Comparison of ENCODE assay signal across 11 cellular contexts in the genomic region with DNA sequence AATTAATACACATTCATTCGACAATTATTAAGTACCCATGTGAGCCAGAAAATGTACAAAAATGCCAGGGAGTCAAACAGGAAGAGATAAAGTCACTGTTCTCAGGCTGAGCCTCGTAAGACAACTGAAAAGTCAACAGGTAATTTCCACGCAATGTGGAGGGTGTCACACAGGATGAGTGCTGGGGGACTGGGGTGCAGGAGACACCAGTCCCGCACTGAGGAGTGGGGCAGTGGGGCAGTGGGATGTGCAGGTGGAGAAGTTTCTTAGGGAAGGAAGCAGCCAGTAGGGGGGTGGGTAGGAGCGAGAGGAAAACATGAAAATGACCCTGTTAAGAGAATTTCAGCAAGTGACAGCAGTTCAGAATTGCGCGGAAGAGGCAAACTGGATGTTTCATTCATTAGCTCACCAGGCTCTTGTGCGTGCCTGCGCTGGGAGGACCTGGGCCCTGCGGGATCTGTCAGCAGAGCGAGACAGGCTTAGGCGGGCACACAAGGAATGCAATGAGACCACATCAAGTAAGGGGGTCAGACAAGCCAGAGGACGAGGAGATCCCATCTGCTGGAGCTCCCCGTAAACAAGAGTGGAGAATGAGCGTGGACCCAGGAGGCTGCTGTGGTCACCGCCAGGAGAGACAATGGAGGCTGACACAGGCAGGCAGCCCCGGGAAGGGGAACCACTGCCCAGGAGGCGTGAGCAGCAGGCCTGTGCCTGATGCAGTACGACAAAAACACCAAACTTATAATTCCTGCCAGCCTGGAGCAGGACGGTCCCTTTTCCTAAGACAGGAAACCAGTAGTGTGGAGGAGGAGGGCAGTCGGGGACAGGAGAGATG. TPM values are rescaled to one million over a fixed set of nuclear protein-coding genes. Genes with fewer than 3 reads are reported as not detected.
DNase-seq lines count a peak whose midpoint lies in the region; ATAC-seq and TF ChIP-seq lines count a peak whose summit lies in the region.
"Had no signal": no experiment of that assay in that cellular context is flagged by ENCODE, and none has a peak within 500 bp of the region (broad histone marks: within the 10 kb centered on the region; RNA-seq: fewer than 3 reads in every experiment).

No MANE protein-coding gene starts in this region.

- DNase-seq in MCF 10A (ENCODE audit: unreplicated experiment) (no peak), breast epithelium (ENCODE audit: low spot score in 2 of 2) (no peak), memory B cell (ENCODE audit: low spot score in 2 of 2) (no peak), substantia nigra (lab: John Stamatoyannopoulos, UW) (peak in 26 of 49 donors; percentile 35 to 77 (median 56))
- DNase-seq in activated naive CD8-positive, alpha-beta T cell treated with anti-CD3 and anti-CD28 coated beads, Interleukin-2, amount 10 ng/mL, durations not matched to agents 7 days and 5 days, result no peak
- no peak for DNase-seq in activated effector memory CD4-positive, alpha-beta T cell treated with anti-CD3 and anti-CD28 coated beads, Interleukin-2, amount 50 U/mL, for 16 hours
- DNase-seq in stimulated activated CD4-positive, alpha-beta T cell treated with anti-CD3 and anti-CD28 coated beads, Interleukin-1b, Interleukin-23, amount 100 ng/mL, for 48 hours, result no peak
- DNase-seq: cerebellar nuclear complex; NCI-H2081; stimulated activated CD4-positive, alpha-beta T cell treated with anti-CD3 and anti-CD28 coated beads, Interleukin-15, amount 100 ng/mL, for 24 hours had no signal

- H3K4me1 Mint-ChIP-seq in MCF 10A (ENCODE audit: insufficient read depth, unreplicated experiment), result peaks cover 56% of the 10 kb centered on the region
- H3K4me1 Mint-ChIP-seq in activated naive CD8-positive, alpha-beta T cell treated with anti-CD3 and anti-CD28 coated beads, Interleukin-2, amount 10 ng/mL, durations not matched to agents 7 days and 5 days, result peaks cover 38% of the 10 kb centered on the region
- peaks cover 40% of the 10 kb centered on the region for H3K4me1 Mint-ChIP-seq in memory B cell

- no peaks in the 10 kb centered on the region for H3K27me3 ChIP-seq in breast epithelium

- CTCF ChIA-PET in MCF 10A (lab: Yijun Ruan, JAX), result interaction anchor here (0.5 kb wide), 1 partner anchor 809 kb away, joined by 4 read pairs; no protein-coding TSS in a partner anchor

- no TSS peak for BruUV-seq in MCF 10A (replicated peaks; lab: Mats Ljungman, UMichigan)

- POLR2A ChIA-PET in MCF 10A (lab: Yijun Ruan, JAX), result interaction anchor here (0.6 kb wide), 1 partner anchor 14 kb away, joined by 3 read pairs; no protein-coding TSS in a partner anchor
- POLR2A ChIA-PET in activated naive CD8-positive, alpha-beta T cell treated with anti-CD3 and anti-CD28 coated beads, Interleukin-2, amount 10 ng/mL, durations not matched to agents 7 days and 5 days (lab: Charles Lee), result interaction anchor here (1.1 to 1.4 kb wide), 2 partner anchors 21 to 28 kb away, joined by 4 to 9 read pairs; a partner anchor contains a TSS

- no peaks in the 10 kb centered on the region for H3K27me3 Mint-ChIP-seq in MCF 10A (ENCODE audit: insufficient read depth, unreplicated experiment)
- no peaks in the 10 kb centered on the region for H3K27me3 Mint-ChIP-seq in activated naive CD8-positive, alpha-beta T cell treated with anti-CD3 and anti-CD28 coated beads, Interleukin-2, amount 10 ng/mL, durations not matched to agents 7 days and 5 days
- H3K27me3 Mint-ChIP-seq in memory B cell, result no peaks in the 10 kb centered on the region

- intact Hi-C loops in MCF 10A (cut with micrococcal nuclease) (no loop called here), breast epithelium (cut with DNase I; ENCODE audit: low total_unique reads) (no loop called here)

- TF ChIP-seq CTCF in MCF 10A (IDR thresholded peaks at IDR 0.05; ENCODE audit: unreplicated experiment) (no peak), breast epithelium (IDR thresholded peaks at IDR 0.05) (no peak)

- H3K36me3 Mint-ChIP-seq in MCF 10A (ENCODE audit: insufficient read depth, unreplicated experiment) (peaks cover 6% of the 10 kb centered on the region), memory B cell (peaks cover 4% of the 10 kb centered on the region)
- H3K36me3 Mint-ChIP-seq in activated naive CD8-positive, alpha-beta T cell treated with anti-CD3 and anti-CD28 coated beads, Interleukin-2, amount 10 ng/mL, durations not matched to agents 7 days and 5 days, result peaks cover 7% of the 10 kb centered on the region

- no peaks in the 10 kb centered on the region for H3K9me3 Mint-ChIP-seq in MCF 10A (ENCODE audit: unreplicated experiment)
- no peaks in the 10 kb centered on the region for H3K9me3 Mint-ChIP-seq in activated naive CD8-positive, alpha-beta T cell treated with anti-CD3 and anti-CD28 coated beads, Interleukin-2, amount 10 ng/mL, durations not matched to agents 7 days and 5 days
- no peaks in the 10 kb centered on the region for H3K9me3 Mint-ChIP-seq in memory B cell

- H3K36me3 ChIP-seq in breast epithelium, result no peaks in the 10 kb centered on the region

- no peak for ATAC-seq in activated naive CD8-positive, alpha-beta T cell treated with anti-CD3 and anti-CD28 coated beads, Interleukin-2, amount 10 ng/mL, durations not matched to agents 7 days and 5 days (ENCODE audit: low read depth)
- ATAC-seq in memory B cell (ENCODE audit: low read depth) (no peak), HG03460 (IDR thresholded peaks at IDR 0.05; ENCODE audit: unreplicated experiment) (no peak)

- no peak overlapping the region for H3K4me3 Mint-ChIP-seq in MCF 10A (ENCODE audit: unreplicated experiment)
- H3K4me3 Mint-ChIP-seq in activated naive CD8-positive, alpha-beta T cell treated with anti-CD3 and anti-CD28 coated beads, Interleukin-2, amount 10 ng/mL, durations not matched to agents 7 days and 5 days, result peak overlapping the region; percentile 79
- peak overlapping the region; percentile 66 for H3K4me3 Mint-ChIP-seq in memory B cell

- H3K4me3 ChIP-seq in breast epithelium, result peak overlapping the region in 1 of 3 donors; percentile 35

- H3K27ac ChIP-seq in breast epithelium, result no peak overlapping the region
- H3K27ac ChIP-seq in substantia nigra (ENCODE audit: low read depth, low read length, poor library complexity, severe bottlenecking), result peak overlapping the region; percentile 74

- peaks cover 24 to 39% of the 10 kb centered on the region in 2 donors for H3K4me1 ChIP-seq in breast epithelium

- no peaks in the 10 kb centered on the region for H3K9me3 ChIP-seq in breast epithelium

- peak overlapping the region; percentile 1 for H3K27ac Mint-ChIP-seq in MCF 10A (ENCODE audit: low read depth, unreplicated experiment)
- peak overlapping the region; percentile 92 for H3K27ac Mint-ChIP-seq in activated naive CD8-positive, alpha-beta T cell treated with anti-CD3 and anti-CD28 coated beads, Interleukin-2, amount 10 ng/mL, durations not matched to agents 7 days and 5 days
- peak overlapping the region; percentile 68 for H3K27ac Mint-ChIP-seq in memory B cell

- no peak for TF ChIP-seq POLR2A in breast epithelium (IDR thresholded peaks at IDR 0.05)

RNA-seq across cellular contexts. Expression of a gene that starts 21.0 kb away (rescaled TPM):
- 31.0 and 39.5 TPM in 2 replicates for total RNA-seq in MCF 10A (2022)
- total RNA-seq in breast epithelium, result 10 to 100 TPM; 25.0 to 29.8 (median 29.0) TPM
- total RNA-seq in activated naive CD8-positive, alpha-beta T cell treated with anti-CD3 and anti-CD28 coated beads, Interleukin-2, amount 10 ng/mL, durations not matched to agents 7 days and 5 days, result 10 to 100 TPM; 32.5 to 35.4 TPM

Comparison
In these comparisons a context has a peak if more than half of its experiments do, and no peak if none do; other contexts are left out.
1. DNase-seq: peak in substantia nigra (26 of 49); none in MCF 10A (single experiment), breast epithelium (0 of 2), activated naive CD8-positive, alpha-beta T cell treated with anti-CD3 and anti-CD28 coated beads, Interleukin-2, amount 10 ng/mL, durations not matched to agents 7 days and 5 days (single experiment), memory B cell (0 of 2), activated effector memory CD4-positive, alpha-beta T cell treated with anti-CD3 and anti-CD28 coated beads, Interleukin-2, amount 50 U/mL, for 16 hours (single experiment) and stimulated activated CD4-positive, alpha-beta T cell treated with anti-CD3 and anti-CD28 coated beads, Interleukin-1b, Interleukin-23, amount 100 ng/mL, for 48 hours (single experiment).
2. H3K27ac Mint-ChIP-seq: peak in every context shown above with its lines; median percentile 92 in activated naive CD8-positive, alpha-beta T cell treated with anti-CD3 and anti-CD28 coated beads, Interleukin-2, amount 10 ng/mL, durations not matched to agents 7 days and 5 days; 68 in memory B cell; 1 in MCF 10A.